ENCODE assay signal across 2 cellular contexts in genomic region chr3:15558581-15558980, GRCh38.
TF ChIP-seq lines count a peak whose summit lies in the region.

No MANE protein-coding gene starts in this region.

TF ChIP-seq in endothelial cell of umbilical vein, 7 proteins besides CTCF, POLR2A, EP300 and RAD21:
- no peak for TF ChIP-seq MAX (IDR thresholded peaks at IDR 0.05; ENCODE audit: insufficient read depth, insufficient read length)
- TF ChIP-seq MYC (IDR thresholded peaks at IDR 0.05; ENCODE audit: low read depth, low read length) = no peak
- no peak for TF ChIP-seq GATA2 (IDR thresholded peaks at IDR 0.05; ENCODE audit: insufficient read depth, insufficient read length, low read depth, low read length)
- no peak for TF ChIP-seq JUN (IDR thresholded peaks at IDR 0.05; ENCODE audit: borderline replicate concordance, insufficient read depth, insufficient read length, low read depth)
- TF ChIP-seq EZH2 (IDR thresholded peaks at IDR 0.05; ENCODE audit: borderline replicate concordance, low read depth, low read length, severe bottlenecking) = no peak
- no peak for TF ChIP-seq POLR2AphosphoS5 (IDR thresholded peaks at IDR 0.05; ENCODE audit: insufficient read depth, low read depth, low read length)
- TF ChIP-seq FOS (IDR thresholded peaks at IDR 0.05; ENCODE audit: borderline replicate concordance, insufficient read depth, low read length) = no peak

TF ChIP-seq in HepG2, 621 proteins besides CTCF, POLR2A, EP300 and RAD21:
- TF ChIP-seq MATR3 (CRISPR knock-in tag; IDR thresholded peaks at IDR 0.05) = no peak
- TF ChIP-seq SPEN (CRISPR knock-in tag; IDR thresholded peaks at IDR 0.05; ENCODE audit: low read depth) = no peak
- TF ChIP-seq ZNF672 (CRISPR knock-in tag; IDR thresholded peaks at IDR 0.05) = no peak
- TF ChIP-seq MIER3 (CRISPR knock-in tag; IDR thresholded peaks at IDR 0.05; ENCODE audit: borderline replicate concordance) = no peak
- TF ChIP-seq ATF2 (CRISPR knock-in tag; IDR thresholded peaks at IDR 0.05) = no peak
- TF ChIP-seq RELA (CRISPR knock-in tag; IDR thresholded peaks at IDR 0.05) = no peak
